In genomic region chr12:388547-389137, GRCh38 we compare ENCODE assay signal across 8 cellular contexts.
DNase-seq lines count a peak whose midpoint lies in the region; ATAC-seq lines count a peak whose summit lies in the region.

No MANE protein-coding gene starts in this region.

- H3K4me3 Mint-ChIP-seq in T-helper 2 cell treated with Interferon-gamma antibody and Interleukin-4, amounts not matched to agents 5 μg/mL and 100 μg/mL, for 36 hours: peak overlapping the region; percentile 99
- H3K4me3 Mint-ChIP-seq in effector memory CD8-positive, alpha-beta T cell: peak overlapping the region; percentile 91 to 92

- peaks cover 35% of the 10 kb centered on the region for H3K4me1 ChIP-seq in muscle layer of colon (ENCODE audit: insufficient read depth, low read length)

- H3K9me3 ChIP-seq in muscle layer of colon (ENCODE audit: low read length): no peaks in the 10 kb centered on the region

- H3K9me3 Mint-ChIP-seq in T-helper 2 cell treated with Interferon-gamma antibody and Interleukin-4, amounts not matched to agents 5 μg/mL and 100 μg/mL, for 36 hours: no peaks in the 10 kb centered on the region
- H3K9me3 Mint-ChIP-seq in effector memory CD8-positive, alpha-beta T cell: peaks cover 0 to 2% of the 10 kb centered on the region in 2 donors

- H3K36me3 ChIP-seq in muscle layer of colon (ENCODE audit: insufficient read depth, low read length): peaks cover 12% of the 10 kb centered on the region

- H3K9ac ChIP-seq in muscle layer of colon (ENCODE audit: low read length): peak overlapping the region; percentile 98

- peak; percentile 39 for DNase-seq in T-helper 2 cell treated with Interferon-gamma antibody and Interleukin-4, amounts not matched to agents 5 μg/mL and 100 μg/mL, for 36 hours (ENCODE audit: low spot score)
- DNase-seq in effector memory CD8-positive, alpha-beta T cell: peak; percentile 60 to 72 (median 62)
- DNase-seq in substantia nigra (lab: John Stamatoyannopoulos, UW): no peak
- no peak for DNase-seq in NCI-H1105 treated with DMSO at 0.1 percent for 48 hours (lab: John Stamatoyannopoulos, UW)
- no peak for DNase-seq in NCI-H1048 (lab: John Stamatoyannopoulos, UW)

- peaks cover 22% of the 10 kb centered on the region for H3K4me1 Mint-ChIP-seq in T-helper 2 cell treated with Interferon-gamma antibody and Interleukin-4, amounts not matched to agents 5 μg/mL and 100 μg/mL, for 36 hours (ENCODE audit: low read depth)
- peaks cover 27 to 40% of the 10 kb centered on the region in 2 donors for H3K4me1 Mint-ChIP-seq in effector memory CD8-positive, alpha-beta T cell (ENCODE audit: low read depth in 2 of 2)

- no peaks in the 10 kb centered on the region for H3K27me3 Mint-ChIP-seq in T-helper 2 cell treated with Interferon-gamma antibody and Interleukin-4, amounts not matched to agents 5 μg/mL and 100 μg/mL, for 36 hours (ENCODE audit: low read depth)
- H3K27me3 Mint-ChIP-seq in effector memory CD8-positive, alpha-beta T cell: no peaks in the 10 kb centered on the region

- H3K27ac Mint-ChIP-seq in T-helper 2 cell treated with Interferon-gamma antibody and Interleukin-4, amounts not matched to agents 5 μg/mL and 100 μg/mL, for 36 hours: peak overlapping the region; percentile 99
- H3K27ac Mint-ChIP-seq in effector memory CD8-positive, alpha-beta T cell: peak overlapping the region; percentile 95 to 97

- H3K36me3 Mint-ChIP-seq in T-helper 2 cell treated with Interferon-gamma antibody and Interleukin-4, amounts not matched to agents 5 μg/mL and 100 μg/mL, for 36 hours (ENCODE audit: low read depth): peaks cover 30% of the 10 kb centered on the region
- peaks cover 48% of the 10 kb centered on the region for H3K36me3 Mint-ChIP-seq in effector memory CD8-positive, alpha-beta T cell (ENCODE audit: insufficient read depth)

- peak overlapping the region; percentile 53 to 95 for H3K4me3 ChIP-seq in muscle layer of colon (ENCODE audit: low read depth in 1 of 2, low read length in 2 of 2)

- ATAC-seq in GM18907 (IDR thresholded peaks at IDR 0.05; ENCODE audit: unreplicated experiment) (peak; percentile 36), HG03039 (IDR thresholded peaks at IDR 0.05; ENCODE audit: unreplicated experiment) (peak; percentile 19)
- peak; percentile 68 for ATAC-seq in effector memory CD8-positive, alpha-beta T cell (replicated peaks)

- no peaks in the 10 kb centered on the region for H3K27me3 ChIP-seq in muscle layer of colon (ENCODE audit: control insufficient read depth in 1 of 2, insufficient read depth in 2 of 2, low read length in 2 of 2)

- peak overlapping the region; percentile 100 for H3K27ac ChIP-seq in muscle layer of colon (ENCODE audit: low read depth, low read length)
- peak overlapping the region; percentile 99 for H3K27ac ChIP-seq in substantia nigra (ENCODE audit: low read depth, low read length, poor library complexity, severe bottlenecking)

Comparison
In these comparisons a context has a peak if more than half of its experiments do, and no peak if none do; other contexts are left out.
1. DNase-seq: peak in T-helper 2 cell treated with Interferon-gamma antibody and Interleukin-4, amounts not matched to agents 5 μg/mL and 100 μg/mL, for 36 hours (single experiment) and effector memory CD8-positive, alpha-beta T cell (3 of 3); none in substantia nigra (0 of 49), NCI-H1105 treated with DMSO at 0.1 percent for 48 hours (single experiment) and NCI-H1048 (single experiment).
2. Peak in every context shown above with its lines, with median percentiles within 50 percentile points of each other: ATAC-seq.